Comparison of ENCODE assay signal across 8 cellular contexts in genomic region chr2:96209011-96209728, GRCh38. TPM values are rescaled to one million over a fixed set of nuclear protein-coding genes. Genes with fewer than 3 reads are reported as not detected.
DNase-seq lines count a peak whose midpoint lies in the region; ATAC-seq and TF ChIP-seq lines count a peak whose summit lies in the region.

No MANE protein-coding gene starts in this region.

- peak; percentile 6 for DNase-seq in stimulated activated CD4-positive, alpha-beta T cell treated with anti-CD3 and anti-CD28 coated beads, Interleukin-15, amount 100 ng/mL, for 24 hours
- no peak for DNase-seq in stimulated activated CD4-positive, alpha-beta T cell treated with anti-CD3 and anti-CD28 coated beads, Interleukin-4, amount 100 ng/mL, for 1 hour
- no peak for DNase-seq in body of pancreas
- DNase-seq in vagina (ENCODE audit: extremely low spot score in 2 of 2), result no peak

- ATAC-seq in body of pancreas (no peak), GM18511 (IDR thresholded peaks at IDR 0.05; ENCODE audit: unreplicated experiment) (no peak), HG03196 (IDR thresholded peaks at IDR 0.05; ENCODE audit: unreplicated experiment) (no peak), GM21423 (IDR thresholded peaks at IDR 0.05; ENCODE audit: unreplicated experiment) (no peak)

- TF ChIP-seq POLR2A in body of pancreas (IDR thresholded peaks at IDR 0.05), result no peak
- TF ChIP-seq POLR2A in vagina (IDR thresholded peaks at IDR 0.05), result no peak

- 4 to 16% methylated on average over 5 to 21 of the region's 21 CpGs for WGBS in body of pancreas, 2 donors
- WGBS in mesodermal cell (ENCODE audit: insufficient coverage in 2 of 2), 2 experiments, result 12 to 14% methylated on average over 18 to 21 of the region's 21 CpGs

- H3K27me3 ChIP-seq in body of pancreas (no peaks in the 10 kb centered on the region), vagina (no peaks in the 10 kb centered on the region)

- peak overlapping the region; percentile 18 to 81 for H3K4me3 ChIP-seq in body of pancreas
- peak overlapping the region; percentile 90 for H3K4me3 ChIP-seq in mesodermal cell (ENCODE audit: extremely low read depth, insufficient read depth, low read length, poor library complexity, severe bottlenecking)
- peak overlapping the region; percentile 83 to 88 for H3K4me3 ChIP-seq in vagina

- H3K36me3 ChIP-seq in body of pancreas (replicated peaks in 1 of 2; ENCODE audit: insufficient read depth in 1 of 2, low read depth in 2 of 2) (no peaks in the 10 kb centered on the region), mesodermal cell (ENCODE audit: control insufficient read depth, insufficient read depth, low read length) (peaks cover 6% of the 10 kb centered on the region), vagina (no peaks in the 10 kb centered on the region)

- intact Hi-C loops in body of pancreas (cut with DNase I), result no loop called here
- intact Hi-C loops in vagina (cut with DNase I), result loop anchor here (5.0 kb wide), 1 partner anchor 53 kb away; no protein-coding TSS in a partner anchor

- H3K27ac ChIP-seq in body of pancreas, result peak overlapping the region; percentile 95 to 97 (median 96)
- peak overlapping the region; percentile 93 for H3K27ac ChIP-seq in mesodermal cell (ENCODE audit: low read depth, low read length, severe bottlenecking)
- peak overlapping the region; percentile 93 for H3K27ac ChIP-seq in vagina

- H3K9me3 ChIP-seq in body of pancreas (no peaks in the 10 kb centered on the region), mesodermal cell (ENCODE audit: control insufficient read depth, low read length) (no peaks in the 10 kb centered on the region), vagina (no peaks in the 10 kb centered on the region)

- peaks cover 43% of the 10 kb centered on the region for H3K4me1 ChIP-seq in body of pancreas
- peaks cover 14% of the 10 kb centered on the region for H3K4me1 ChIP-seq in mesodermal cell (ENCODE audit: control insufficient read depth, insufficient read depth, low read length, poor library complexity, severe bottlenecking)
- peaks cover 48% of the 10 kb centered on the region for H3K4me1 ChIP-seq in vagina

- TF ChIP-seq CTCF in body of pancreas (IDR thresholded peaks at IDR 0.05) (no peak), vagina (IDR thresholded peaks at IDR 0.05) (no peak)

RNA-seq across cellular contexts. Expression of gene STARD7, which starts 0.5 kb away (rescaled TPM):
- 10 to 100 TPM; 68.5 to 91.3 TPM for total RNA-seq in body of pancreas
- 76.5 TPM for polyA plus RNA-seq in mesodermal cell (2013, experiment 1 of 2)
- polyA plus RNA-seq in mesodermal cell (2013, experiment 2 of 2), result 73.5 TPM
- total RNA-seq in vagina, result 69.5 TPM

RNA-seq across cellular contexts. Expression of gene TMEM127, which starts 56.6 kb away (rescaled TPM):
- total RNA-seq in body of pancreas, result 10 to 100 TPM; 22.1 to 33.5 TPM
- 23.5 TPM for polyA plus RNA-seq in mesodermal cell (2013, experiment 1 of 2)
- polyA plus RNA-seq in mesodermal cell (2013, experiment 2 of 2), result 20.0 TPM
- total RNA-seq in vagina, result 40.0 TPM

RNA-seq across cellular contexts. Expression of gene CIAO1, which starts 56.9 kb away (rescaled TPM):
- total RNA-seq in body of pancreas, result 10 to 100 TPM; 58.1 to 92.0 TPM
- 52.9 TPM for polyA plus RNA-seq in mesodermal cell (2013, experiment 1 of 2)
- 44.8 TPM for polyA plus RNA-seq in mesodermal cell (2013, experiment 2 of 2)
- 92.6 TPM for total RNA-seq in vagina
